ENCODE assay signal across 30 cellular contexts in the genomic region with DNA sequence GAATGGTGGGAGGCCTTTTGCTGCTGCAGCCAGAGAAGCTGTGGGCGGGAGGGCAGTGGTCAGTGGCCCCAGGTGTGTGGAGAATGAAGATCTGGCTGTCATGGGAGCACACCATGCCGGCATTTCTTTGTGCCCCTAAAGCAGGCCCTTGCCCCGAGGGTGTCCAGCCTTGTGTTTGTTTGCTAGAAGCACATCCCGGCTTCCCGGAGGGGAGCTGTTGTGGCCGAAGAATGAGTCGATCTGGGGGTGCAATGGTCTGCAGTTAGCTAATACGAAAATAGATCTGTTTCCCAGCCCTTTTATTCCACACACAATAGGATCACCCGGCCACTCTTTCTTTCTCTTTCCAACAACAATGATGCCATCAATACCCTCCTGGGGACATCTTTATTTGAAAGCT.
"Had no signal": no experiment of that assay in that cellular context is flagged by ENCODE, and none has a peak within 500 bp of the region (broad histone marks: within the 10 kb centered on the region; RNA-seq: fewer than 3 reads in every experiment).

No MANE protein-coding gene starts in this region.

- H3K27ac Mint-ChIP-seq: naive thymus-derived CD8-positive, alpha-beta T cell; natural killer cell treated with Interleukin-12 subunit alpha and Interleukin-12 subunit beta and Interleukin-15 and Interleukin-18, amount 100 ng/mL, for 72 hours; nephron progenitor cell; progenitor cell of endocrine pancreas; stimulated activated effector memory CD8-positive, alpha-beta T cell treated with anti-CD3 and anti-CD28 coated beads, Interleukin-12 subunit alpha, Interleukin-12 subunit beta, amount 100 ng/mL, for 72 hours; stimulated activated naive B cell treated with anti-CD40 and anti-IgM and Interleukin-4, amounts not matched to agents 10 μg/mL and 1 μg/mL and 100 μg/mL, for 72 hours; stimulated activated naive CD8-positive, alpha-beta T cell treated with anti-CD3 and anti-CD28 coated beads, Interleukin-15, Interleukin-2, amounts not matched to agents 100 ng/mL and 50 ng/mL, for 24 hours had no signal

- H3K4me1 ChIP-seq: parathyroid adenoma, psoas muscle, right lobe of liver, stomach, thyroid gland, tibial nerve, upper lobe of left lung, vagina had no signal

- H2AFZ ChIP-seq: parathyroid adenoma had no signal

- H3K36me3 Mint-ChIP-seq: naive thymus-derived CD8-positive, alpha-beta T cell; natural killer cell treated with Interleukin-12 subunit alpha and Interleukin-12 subunit beta and Interleukin-15 and Interleukin-18, amount 100 ng/mL, for 72 hours; stimulated activated effector memory CD8-positive, alpha-beta T cell treated with anti-CD3 and anti-CD28 coated beads, Interleukin-12 subunit alpha, Interleukin-12 subunit beta, amount 100 ng/mL, for 72 hours; stimulated activated naive B cell treated with anti-CD40 and anti-IgM and Interleukin-4, amounts not matched to agents 10 μg/mL and 1 μg/mL and 100 μg/mL, for 72 hours had no signal

- H3K9me3 ChIP-seq: ovary, psoas muscle, right lobe of liver, sigmoid colon, stomach, thoracic aorta, thyroid gland, tibial nerve, upper lobe of left lung, vagina had no signal

- H3K4me3 ChIP-seq: ovary, psoas muscle, right lobe of liver, sigmoid colon, stomach, thoracic aorta, thyroid gland, tibial nerve, upper lobe of left lung, vagina had no signal

- H3K36me3 ChIP-seq: ovary, right lobe of liver, sigmoid colon, stomach, thoracic aorta, thyroid gland, tibial nerve, upper lobe of left lung, vagina had no signal

- H3K9ac ChIP-seq: parathyroid adenoma had no signal

- H3K4me3 Mint-ChIP-seq: naive thymus-derived CD8-positive, alpha-beta T cell; natural killer cell treated with Interleukin-12 subunit alpha and Interleukin-12 subunit beta and Interleukin-15 and Interleukin-18, amount 100 ng/mL, for 72 hours; nephron progenitor cell; neural crest cell; stimulated activated effector memory CD8-positive, alpha-beta T cell treated with anti-CD3 and anti-CD28 coated beads, Interleukin-12 subunit alpha, Interleukin-12 subunit beta, amount 100 ng/mL, for 72 hours; stimulated activated naive B cell treated with anti-CD40 and anti-IgM and Interleukin-4, amounts not matched to agents 10 μg/mL and 1 μg/mL and 100 μg/mL, for 72 hours; stimulated activated naive CD8-positive, alpha-beta T cell treated with anti-CD3 and anti-CD28 coated beads, Interleukin-15, Interleukin-2, amounts not matched to agents 100 ng/mL and 50 ng/mL, for 24 hours had no signal

- H3K4me1 Mint-ChIP-seq: naive thymus-derived CD8-positive, alpha-beta T cell; stimulated activated effector memory CD8-positive, alpha-beta T cell treated with anti-CD3 and anti-CD28 coated beads, Interleukin-12 subunit alpha, Interleukin-12 subunit beta, amount 100 ng/mL, for 72 hours had no signal

- DNase-seq: naive thymus-derived CD8-positive, alpha-beta T cell; nephron progenitor cell; occipital lobe; ovary; posterior cingulate gyrus; psoas muscle; right cardiac atrium; right lobe of liver; sigmoid colon; small intestine; stimulated activated CD4-positive, alpha-beta T cell treated with anti-CD3 and anti-CD28 coated beads, Interleukin-15, amount 100 ng/mL, for 24 hours; stimulated activated CD4-positive, alpha-beta T cell treated with anti-CD3 and anti-CD28 coated beads, Interleukin-2, amount 100 ng/mL, for 24 hours; stimulated activated CD4-positive, alpha-beta T cell treated with anti-CD3 and anti-CD28 coated beads, Interleukin-2, amount 100 ng/mL, for 48 hours; stimulated activated CD4-positive, alpha-beta T cell treated with anti-CD3 and anti-CD28 coated beads, Interleukin-4, amount 100 ng/mL, for 24 hours; stimulated activated naive B cell treated with anti-CD40 and anti-IgM and Interleukin-4, amounts not matched to agents 10 μg/mL and 1 μg/mL and 100 μg/mL, for 72 hours; stimulated activated naive CD4-positive, alpha-beta T cell treated with Interleukin-2 at 50 U/mL for 16 hours; stomach; thyroid gland; trophoblast cell; upper lobe of left lung had no signal

- H3K27ac ChIP-seq: ovary, parathyroid adenoma, psoas muscle, right lobe of liver, sigmoid colon, stomach, thoracic aorta, thyroid gland, tibial nerve, upper lobe of left lung, vagina had no signal

- H3K27me3 ChIP-seq: ovary, right lobe of liver, sigmoid colon, stomach, thyroid gland, tibial nerve, upper lobe of left lung, vagina had no signal

- FAIRE-seq: small intestine, urothelium cell line had no signal

- H3K79me2 ChIP-seq: parathyroid adenoma had no signal

- H3K27me3 Mint-ChIP-seq: natural killer cell treated with Interleukin-12 subunit alpha and Interleukin-12 subunit beta and Interleukin-15 and Interleukin-18, amount 100 ng/mL, for 72 hours; stimulated activated naive CD8-positive, alpha-beta T cell treated with anti-CD3 and anti-CD28 coated beads, Interleukin-15, Interleukin-2, amounts not matched to agents 100 ng/mL and 50 ng/mL, for 24 hours had no signal

- H3K9me3 Mint-ChIP-seq: natural killer cell treated with Interleukin-12 subunit alpha and Interleukin-12 subunit beta and Interleukin-15 and Interleukin-18, amount 100 ng/mL, for 72 hours; nephron progenitor cell; neural crest cell had no signal
